Comparison of ENCODE assay signal across 1 cellular context in the genomic region with DNA sequence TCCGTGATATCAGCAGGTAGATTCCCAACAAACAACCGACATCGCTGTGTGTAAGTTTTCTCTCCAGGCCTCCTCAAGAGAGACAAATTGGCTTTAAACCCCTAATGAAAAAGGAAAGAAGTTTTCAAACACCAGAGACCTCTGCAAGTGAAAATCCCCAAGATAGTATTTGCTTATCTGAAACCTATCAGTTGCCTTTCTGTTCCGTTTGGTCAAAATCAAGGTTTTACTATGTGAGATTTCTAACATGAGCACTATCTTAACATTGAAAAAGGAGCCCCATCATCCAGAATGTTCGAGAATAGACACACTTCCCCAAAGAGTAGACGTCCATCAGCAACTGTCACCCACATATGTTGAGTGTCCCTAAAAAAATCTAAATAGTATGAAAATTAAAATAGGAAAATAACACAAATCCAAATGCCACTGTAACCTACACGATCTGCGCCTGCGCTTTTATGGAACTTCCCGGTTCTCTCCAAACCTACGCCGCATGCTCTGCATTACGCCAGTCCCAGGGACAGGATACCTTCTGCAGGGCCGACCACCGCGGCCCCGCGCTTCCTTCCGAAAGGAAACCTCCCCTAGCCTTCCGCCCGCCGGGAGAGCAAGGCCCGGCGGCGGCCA.
TF ChIP-seq lines count a peak whose summit lies in the region.

No MANE protein-coding gene starts in this region.

TF ChIP-seq in WTC11, 78 proteins besides CTCF, POLR2A, EP300 and RAD21 (continued from another document):
- TF ChIP-seq PRDM15 (CRISPR knock-in tag; IDR thresholded peaks at IDR 0.05) (no peak), ATF2 (CRISPR knock-in tag; IDR thresholded peaks at IDR 0.05; ENCODE audit: borderline replicate concordance, low read depth) (no peak), FOXJ3 (CRISPR knock-in tag; IDR thresholded peaks at IDR 0.05; ENCODE audit: borderline replicate concordance) (no peak), E2F4 (CRISPR knock-in tag; IDR thresholded peaks at IDR 0.05; ENCODE audit: borderline replicate concordance, low read depth) (no peak)
